ENCODE assay signal across 13 cellular contexts in genomic region chr2:187475499-187476248, GRCh38. TPM values are rescaled to one million over a fixed set of nuclear protein-coding genes. Genes with fewer than 3 reads are reported as not detected.
DNase-seq lines count a peak whose midpoint lies in the region; ATAC-seq and TF ChIP-seq lines count a peak whose summit lies in the region.
"Had no signal": no experiment of that assay in that cellular context is flagged by ENCODE, and none has a peak within 500 bp of the region (broad histone marks: within the 10 kb centered on the region; RNA-seq: fewer than 3 reads in every experiment).

No MANE protein-coding gene starts in this region.

- no peaks in the 10 kb centered on the region for H3K9me3 Mint-ChIP-seq in activated T-helper 17 cell treated with anti-CD3 and anti-CD28 coated beads, Interleukin-2, amount 50 U/mL, for 72 hours

- no peak overlapping the region for H3K27ac Mint-ChIP-seq in activated T-helper 17 cell treated with anti-CD3 and anti-CD28 coated beads, Interleukin-2, amount 50 U/mL, for 72 hours
- H3K27ac Mint-ChIP-seq: B cell had no signal

- H3K9me3 ChIP-seq in hepatocyte (ENCODE audit: low read depth): no peaks in the 10 kb centered on the region
- H3K9me3 ChIP-seq: stomach had no signal

- H3K36me3 ChIP-seq in hepatocyte (replicated peaks; ENCODE audit: insufficient read depth, low read depth): no peaks in the 10 kb centered on the region
- H3K36me3 ChIP-seq: stomach had no signal

- WGBS in hepatocyte (ENCODE audit: low lambda C conversion rate, missing lambda C conversion rate): 86% methylated on average over 2 of the region's 2 CpGs

- no peaks in the 10 kb centered on the region for H3K27me3 Mint-ChIP-seq in activated T-helper 17 cell treated with anti-CD3 and anti-CD28 coated beads, Interleukin-2, amount 50 U/mL, for 72 hours
- H3K27me3 Mint-ChIP-seq: B cell had no signal

- TF ChIP-seq CTCF in hepatocyte (IDR thresholded peaks at IDR 0.05; ENCODE audit: poor library complexity): no peak

- no peaks in the 10 kb centered on the region for H3K79me2 ChIP-seq in hepatocyte

- DNase-seq in NCI-H226: no peak
- DNase-seq in COR-L47 (lab: John Stamatoyannopoulos, UW): no peak
- no peak for DNase-seq in hepatocyte (ENCODE audit: low spot score)
- no peak for DNase-seq in COLO829 (ENCODE audit: low spot score)
- DNase-seq: caudate nucleus, midbrain, NCI-H146, stomach had no signal

- no peaks in the 10 kb centered on the region for H3K4me1 Mint-ChIP-seq in activated T-helper 17 cell treated with anti-CD3 and anti-CD28 coated beads, Interleukin-2, amount 50 U/mL, for 72 hours
- H3K4me1 Mint-ChIP-seq: B cell had no signal

- H3K4me1 ChIP-seq in hepatocyte (ENCODE audit: insufficient read depth): no peaks in the 10 kb centered on the region
- H3K4me1 ChIP-seq: stomach had no signal

- no peak overlapping the region for H3K27ac ChIP-seq in hepatocyte
- H3K27ac ChIP-seq: stomach had no signal

- no peaks in the 10 kb centered on the region for H3K27me3 ChIP-seq in hepatocyte
- H3K27me3 ChIP-seq: stomach had no signal

- H2AFZ ChIP-seq in hepatocyte: no peak overlapping the region

- no peaks in the 10 kb centered on the region for H3K9me2 ChIP-seq in hepatocyte (replicated peaks; ENCODE audit: insufficient read depth)

- H3K4me2 ChIP-seq in hepatocyte: no peak overlapping the region

- no peak overlapping the region for H3K4me3 ChIP-seq in hepatocyte
- H3K4me3 ChIP-seq: stomach had no signal

- H3K4me3 Mint-ChIP-seq in activated T-helper 17 cell treated with anti-CD3 and anti-CD28 coated beads, Interleukin-2, amount 50 U/mL, for 72 hours: no peak overlapping the region
- H3K4me3 Mint-ChIP-seq: B cell had no signal

- H3K36me3 Mint-ChIP-seq in activated T-helper 17 cell treated with anti-CD3 and anti-CD28 coated beads, Interleukin-2, amount 50 U/mL, for 72 hours (ENCODE audit: low read depth): no peaks in the 10 kb centered on the region

- H4K20me1 ChIP-seq in hepatocyte (ENCODE audit: insufficient read depth, poor library complexity, severe bottlenecking): no peaks in the 10 kb centered on the region

- ATAC-seq in GM18498 (IDR thresholded peaks at IDR 0.05; ENCODE audit: unreplicated experiment) (peak; percentile 88), GM21515 (IDR thresholded peaks at IDR 0.05; ENCODE audit: unreplicated experiment) (peak; percentile 83), HG03442 (IDR thresholded peaks at IDR 0.05; ENCODE audit: unreplicated experiment) (peak; percentile 79)
- ATAC-seq in activated T-helper 17 cell treated with anti-CD3 and anti-CD28 coated beads, Interleukin-2, amount 50 U/mL, for 72 hours (replicated peaks): peak; percentile 38

RNA-seq across cellular contexts. Expression of gene CALCRL, which starts 27.6 kb away (rescaled TPM):
- total RNA-seq in activated T-helper 17 cell treated with anti-CD3 and anti-CD28 coated beads, Interleukin-2, amount 50 U/mL, for 72 hours: under 1 TPM; 0.42 to 0.56 TPM
- 10.6 and 10.8 TPM in 2 replicates for total RNA-seq in hepatocyte
- 2.6 and 3.2 TPM in 2 replicates for polyA plus RNA-seq in hepatocyte

Comparison
In these comparisons a context has a peak if more than half of its experiments do, and no peak if none do; other contexts are left out.
1. ATAC-seq: peak in every context shown above with its lines; median percentile 88 in GM18498; 83 in GM21515; 79 in HG03442; 38 in activated T-helper 17 cell treated with anti-CD3 and anti-CD28 coated beads, Interleukin-2, amount 50 U/mL, for 72 hours.